In the genomic region with DNA sequence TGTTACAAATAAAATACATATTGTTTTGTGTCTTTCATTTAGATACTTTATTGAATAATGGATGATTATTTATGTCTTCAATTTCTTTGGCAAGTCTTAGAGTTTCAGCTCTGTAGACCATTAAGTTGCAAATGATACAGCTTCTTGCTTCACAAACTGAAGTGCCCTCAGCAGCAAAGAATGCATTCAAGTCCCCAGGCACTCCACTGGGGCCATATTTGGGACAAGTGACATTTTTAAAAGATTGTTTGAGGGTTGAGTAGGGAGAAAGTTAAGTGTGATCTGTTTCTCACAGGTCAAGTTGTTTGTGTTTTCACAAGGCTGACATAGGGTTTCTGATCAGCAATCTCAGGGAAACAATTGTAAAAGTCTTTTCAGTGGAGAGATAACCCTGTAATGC, we compare ENCODE assay signal across 23 cellular contexts.
"Had no signal": no experiment of that assay in that cellular context is flagged by ENCODE, and none has a peak within 500 bp of the region (broad histone marks: within the 10 kb centered on the region; RNA-seq: fewer than 3 reads in every experiment).

No MANE protein-coding gene starts in this region.

- H3K4me3 ChIP-seq: ascending aorta, body of pancreas, Peyer's patch had no signal

- FAIRE-seq: bronchial epithelial cell had no signal

- H3K4me3 Mint-ChIP-seq: activated CD8-positive, alpha-beta T cell treated with anti-CD3 and anti-CD28 coated beads, Interleukin-2, amount 10 ng/mL, durations not matched to agents 7 days and 5 days; activated naive CD8-positive, alpha-beta T cell treated with anti-CD3 and anti-CD28 coated beads, Interleukin-2, amount 10 ng/mL, durations not matched to agents 7 days and 5 days; central memory CD8-positive, alpha-beta T cell; T-helper 1 cell treated with Interleukin-12 subunit alpha and Interleukin-12 subunit beta and Interleukin-4 antibody, amounts not matched to agents 30 μg/mL and 1 μg/mL, for 36 hours had no signal

- H3K9me3 Mint-ChIP-seq: activated naive CD8-positive, alpha-beta T cell treated with anti-CD3 and anti-CD28 coated beads, Interleukin-2, amount 10 ng/mL, durations not matched to agents 7 days and 5 days; T-helper 1 cell treated with Interleukin-12 subunit alpha and Interleukin-12 subunit beta and Interleukin-4 antibody, amounts not matched to agents 30 μg/mL and 1 μg/mL, for 36 hours had no signal

- ATAC-seq: activated CD8-positive, alpha-beta T cell treated with anti-CD3 and anti-CD28 coated beads, Interleukin-2, amount 10 ng/mL, durations not matched to agents 7 days and 5 days; body of pancreas had no signal

- DNase-seq: activated CD4-positive, alpha-beta T cell treated with anti-CD3 and anti-CD28 coated beads for 48 hours; activated CD4-positive, alpha-beta T cell treated with anti-CD3 and anti-CD28 coated beads, Interleukin-2, amount 50 U/mL, for 4 hours; activated CD4-positive, CD25-positive, alpha-beta regulatory T cell treated with anti-CD3 and anti-CD28 coated beads, Interleukin-2, amount 50 U/mL, for 72 hours; activated CD8-positive, alpha-beta memory T cell treated with anti-CD3 and anti-CD28 coated beads, Interleukin-2, amount 50 U/mL, for 48 hours; activated CD8-positive, alpha-beta T cell treated with anti-CD3 and anti-CD28 coated beads, Interleukin-2, amount 10 ng/mL, durations not matched to agents 7 days and 5 days; activated naive CD4-positive, alpha-beta T cell treated with anti-CD3 and anti-CD28 coated beads, Interleukin-2, amount 50 U/mL, for 16 hours; activated naive CD8-positive, alpha-beta T cell treated with anti-CD3 and anti-CD28 coated beads, Interleukin-2, amount 10 ng/mL, durations not matched to agents 7 days and 5 days; activated T-cell treated with anti-CD3 and anti-CD28 coated beads, Interleukin-2, amount 50 U/mL, for 1 hour; body of pancreas; Karpas-422; NCI-H1105 treated with DMSO at 0.1 percent for 48 hours; NCI-H146; NCI-H1930; NCI-H345; NCI-H510A; NCI-H69; Peyer's patch; SHP77 had no signal

- H3K27me3 Mint-ChIP-seq: activated naive CD8-positive, alpha-beta T cell treated with anti-CD3 and anti-CD28 coated beads, Interleukin-2, amount 10 ng/mL, durations not matched to agents 7 days and 5 days; central memory CD8-positive, alpha-beta T cell had no signal

- H3K4me1 Mint-ChIP-seq: activated naive CD8-positive, alpha-beta T cell treated with anti-CD3 and anti-CD28 coated beads, Interleukin-2, amount 10 ng/mL, durations not matched to agents 7 days and 5 days; central memory CD8-positive, alpha-beta T cell had no signal

- H3K36me3 Mint-ChIP-seq: activated naive CD8-positive, alpha-beta T cell treated with anti-CD3 and anti-CD28 coated beads, Interleukin-2, amount 10 ng/mL, durations not matched to agents 7 days and 5 days had no signal

- H3K27ac Mint-ChIP-seq: activated CD8-positive, alpha-beta T cell treated with anti-CD3 and anti-CD28 coated beads, Interleukin-2, amount 10 ng/mL, durations not matched to agents 7 days and 5 days; activated naive CD8-positive, alpha-beta T cell treated with anti-CD3 and anti-CD28 coated beads, Interleukin-2, amount 10 ng/mL, durations not matched to agents 7 days and 5 days; T-helper 1 cell treated with Interleukin-12 subunit alpha and Interleukin-12 subunit beta and Interleukin-4 antibody, amounts not matched to agents 30 μg/mL and 1 μg/mL, for 36 hours had no signal

- H3K27me3 ChIP-seq: ascending aorta, body of pancreas, Peyer's patch had no signal

- H3K4me1 ChIP-seq: ascending aorta, body of pancreas, Peyer's patch had no signal

- H3K27ac ChIP-seq: ascending aorta, body of pancreas, Peyer's patch, RWPE1 had no signal

- H3K36me3 ChIP-seq: ascending aorta, Peyer's patch had no signal

- H3K9me3 ChIP-seq: ascending aorta, body of pancreas, Peyer's patch had no signal
